21 cellular contexts compared by ENCODE assay signal in the genomic region with DNA sequence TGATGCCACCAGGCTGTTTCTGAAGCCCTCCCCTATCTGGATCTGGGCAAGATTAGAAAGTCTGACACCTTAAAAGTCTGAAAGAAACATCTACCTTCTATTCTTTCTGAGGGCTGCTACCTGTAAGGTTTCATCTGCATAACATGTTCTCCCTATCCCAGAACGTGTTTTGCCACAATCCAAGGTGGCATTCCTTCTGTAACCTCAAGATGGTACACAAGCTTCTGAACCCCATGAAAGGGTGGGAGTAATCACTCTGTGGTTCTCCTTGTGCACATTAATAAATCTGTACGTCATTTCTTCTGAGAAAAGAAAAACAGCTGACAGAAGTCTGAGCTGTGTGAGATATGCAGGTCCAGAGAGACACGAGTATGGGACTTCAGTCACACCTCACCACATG. TPM values are rescaled to one million over a fixed set of nuclear protein-coding genes. Genes with fewer than 3 reads are reported as not detected.
DNase-seq lines count a peak whose midpoint lies in the region; ATAC-seq, FAIRE-seq and TF ChIP-seq lines count a peak whose summit lies in the region.
"Had no signal": no experiment of that assay in that cellular context is flagged by ENCODE, and none has a peak within 500 bp of the region (broad histone marks: within the 10 kb centered on the region; RNA-seq: fewer than 3 reads in every experiment).

No MANE protein-coding gene starts in this region.

- H3K27me3 ChIP-seq in HUES48 (ENCODE audit: control insufficient read depth, insufficient read depth, low read length) (no peaks in the 10 kb centered on the region), SU-DHL-6 (ENCODE audit: low read length) (no peaks in the 10 kb centered on the region), tibial nerve (no peaks in the 10 kb centered on the region), heart right ventricle (peaks cover 0 to 18% (median 0%) of the 10 kb centered on the region in 7 donors)

- H3K36me3 ChIP-seq in HUES48 (ENCODE audit: control insufficient read depth, insufficient read depth, low read length) = no peaks in the 10 kb centered on the region
- H3K36me3 ChIP-seq in SU-DHL-6 (ENCODE audit: low read length) = peaks cover 41% of the 10 kb centered on the region
- H3K36me3 ChIP-seq in tibial nerve = no peaks in the 10 kb centered on the region
- H3K36me3 ChIP-seq in heart right ventricle = no peaks in the 10 kb centered on the region

- H3K9ac ChIP-seq in HUES48 (ENCODE audit: low read depth, low read length) (no peak overlapping the region), SU-DHL-6 (ENCODE audit: low read length) (peak overlapping the region; percentile 21; the same call in 1 of the 2 replicates)

- FAIRE-seq in GM12891 (lab: Jason Lieb, UNC) = peak; percentile 56
- FAIRE-seq: A549, G401.6, H54 had no signal

- intact Hi-C loops in heart right ventricle (cut with DNase I) = no loop called here

- ATAC-seq in heart right ventricle = no peak
- ATAC-seq: A549; CD8-positive, alpha-beta T cell; Right ventricle myocardium inferior had no signal

- TF ChIP-seq CTCF in SU-DHL-6 (IDR thresholded peaks at IDR 0.05; ENCODE audit: insufficient read depth, low read length, poor library complexity, severe bottlenecking) = no peak
- no peak for TF ChIP-seq CTCF in tibial nerve (IDR thresholded peaks at IDR 0.05)
- TF ChIP-seq CTCF in heart right ventricle (IDR thresholded peaks at IDR 0.05) = no peak

- WGBS in tibial nerve, 2 donors = 71 to 80% methylated on average over 3 of the region's 3 CpGs
- 52 to 63% methylated on average over 3 of the region's 3 CpGs for WGBS in heart right ventricle, 2 donors

- TF ChIP-seq EP300 in tibial nerve (IDR thresholded peaks at IDR 0.05) = no peak

- no peak for TF ChIP-seq POLR2A in GM12891 (IDR thresholded peaks at IDR 0.05; ENCODE audit: low read depth, low read length)
- TF ChIP-seq POLR2A in tibial nerve (IDR thresholded peaks at IDR 0.05) = no peak

- H3K79me2 ChIP-seq in SU-DHL-6 (ENCODE audit: insufficient read depth, low read length) = peaks cover 50% of the 10 kb centered on the region

- H3K4me1 ChIP-seq in HUES48 (ENCODE audit: control insufficient read depth, insufficient read depth, low read length) = peaks cover 21% of the 10 kb centered on the region
- no peaks in the 10 kb centered on the region for H3K4me1 ChIP-seq in tibial nerve
- no peaks in the 10 kb centered on the region for H3K4me1 ChIP-seq in heart right ventricle
- H3K4me1 ChIP-seq: A549 had no signal

- no peak overlapping the region for H2AFZ ChIP-seq in SU-DHL-6 (ENCODE audit: low read depth, low read length, severe bottlenecking)

- H3K27ac ChIP-seq in HUES48 (ENCODE audit: low read depth, low read length) (peak overlapping the region; percentile 60), SU-DHL-6 (ENCODE audit: low read depth, low read length) (peak overlapping the region; percentile 65), tibial nerve (no peak overlapping the region), heart right ventricle (no peak overlapping the region)
- H3K27ac ChIP-seq: A549, C4-2B had no signal

- no peaks in the 10 kb centered on the region for H3K9me2 ChIP-seq in SU-DHL-6 (replicated peaks; ENCODE audit: insufficient read depth, low read length)

- peaks cover 19% of the 10 kb centered on the region; the same call in 1 of the 2 replicates for H3F3A ChIP-seq in SU-DHL-6 (ENCODE audit: insufficient read depth)

- H3K4me2 ChIP-seq in SU-DHL-6 (ENCODE audit: low read depth, low read length, poor library complexity, severe bottlenecking) = peak overlapping the region; percentile 2
- H3K4me2 ChIP-seq: A549 had no signal

- H3K9me3 ChIP-seq in HUES48 (ENCODE audit: control insufficient read depth, insufficient read depth, low read length) = no peaks in the 10 kb centered on the region
- H3K9me3 ChIP-seq in SU-DHL-6 (ENCODE audit: insufficient read depth, low read length) = no peaks in the 10 kb centered on the region
- H3K9me3 ChIP-seq in tibial nerve = no peaks in the 10 kb centered on the region
- no peaks in the 10 kb centered on the region for H3K9me3 ChIP-seq in heart right ventricle
- H3K9me3 ChIP-seq: A549, Caco-2 had no signal

- no peak overlapping the region for H3K4me3 ChIP-seq in HUES48 (ENCODE audit: low read depth, low read length)
- H3K4me3 ChIP-seq in SU-DHL-6 (ENCODE audit: insufficient read depth, low read length, poor library complexity, severe bottlenecking) = no peak overlapping the region
- no peak overlapping the region for H3K4me3 ChIP-seq in tibial nerve
- H3K4me3 ChIP-seq in heart right ventricle = no peak overlapping the region
- H3K4me3 ChIP-seq: A549 had no signal

- DNase-seq in GM12891 (ENCODE audit: insufficient read length, low spot score) (no peak), myocyte (ENCODE audit: low read depth) (peak; percentile 32), tibial nerve (ENCODE audit: low spot score in 2 of 2) (no peak), heart right ventricle (no peak)
- DNase-seq in effector CD4-positive, alpha-beta T cell = no peak
- DNase-seq: AML-193; Caco-2; CD8-positive, alpha-beta T cell; Kasumi-1; NCI-H1105 treated with DMSO at 0.1 percent for 48 hours; NCI-H2029; NCI-H446 treated with DMSO at 0.1 percent for 48 hours; NCI-H526 treated with DMSO at 0.1 percent for 48 hours; T-helper 1 cell had no signal

- no peaks in the 10 kb centered on the region for H4K20me1 ChIP-seq in SU-DHL-6 (ENCODE audit: low read depth, low read length)

TF ChIP-seq in GM12891, 5 proteins besides CTCF, POLR2A, EP300 and RAD21:
- no peak for TF ChIP-seq PAX5 (IDR thresholded peaks at IDR 0.05; ENCODE audit: insufficient read depth, low read length, severe bottlenecking)

RNA-seq across cellular contexts. Expression of a gene that starts 41.8 kb away (rescaled TPM):
- 25.5 TPM for polyA plus RNA-seq in GM12891 (2012; ENCODE audit: low read depth, missing spikeins)
- total RNA-seq in myocyte (26.4 and 33.0 TPM in 2 replicates), tibial nerve (10 to 100 TPM; 32.1 to 43.5 (median 37.6) TPM), heart right ventricle (10 to 100 TPM; 19.0 to 25.2 (median 21.5) TPM)
- 13.0 TPM for polyA plus RNA-seq in myocyte (2012)
- 1 to 10 TPM; 4.5 to 9.8 TPM for polyA plus RNA-seq in heart right ventricle

Comparison
In these comparisons a context has a peak if more than half of its experiments do, and no peak if none do; other contexts are left out.
1. H3K27ac ChIP-seq: peak in HUES48 (single experiment) and SU-DHL-6 (single experiment); none in tibial nerve (0 of 4) and heart right ventricle (0 of 10).